In genomic region chr2:240585101-240585500, GRCh38 we compare ENCODE assay signal across 8 cellular contexts. TPM values are rescaled to one million over a fixed set of nuclear protein-coding genes. Genes with fewer than 3 reads are reported as not detected.
DNase-seq lines count a peak whose midpoint lies in the region; ATAC-seq and TF ChIP-seq lines count a peak whose summit lies in the region.

No MANE protein-coding gene starts in this region.

- peaks cover 33% of the 10 kb centered on the region for H3K4me1 Mint-ChIP-seq in glutamatergic neuron (ENCODE audit: low read depth, unreplicated experiment)

- H3K9me3 ChIP-seq in skeletal muscle tissue (ENCODE audit: control insufficient read depth in 3 of 3, low read length in 3 of 3): peaks cover 0 to 2% (median 0%) of the 10 kb centered on the region in 3 donors

- POLR2A ChIA-PET in RWPE1 (lab: Yijun Ruan, JAX; ENCODE audit: low non-redundant PET): interaction anchor here (1.2 to 2.4 kb wide), 3 partner anchors 19 to 71 kb away, joined by 3 to 12 read pairs (median 8); partner anchors contain the start of gene DUSP28
- POLR2A ChIA-PET in GM10248 (lab: Yijun Ruan, JAX): interaction anchor here (1.0 to 3.6 kb wide), 6 partner anchors 16 to 37 kb away, joined by 4 to 34 read pairs (median 6); partner anchors contain the start of gene RNPEPL1

- peak overlapping the region; percentile 97 for H3K27ac Mint-ChIP-seq in glutamatergic neuron (ENCODE audit: unreplicated experiment)

- peaks cover 25% of the 10 kb centered on the region for H3K36me3 Mint-ChIP-seq in glutamatergic neuron (ENCODE audit: unreplicated experiment)

- H3K4me1 ChIP-seq in skeletal muscle tissue (ENCODE audit: control insufficient read depth in 3 of 3, insufficient read depth in 3 of 3, low read length in 3 of 3): peaks cover 33 to 52% (median 33%) of the 10 kb centered on the region in 3 donors

- H3K9ac ChIP-seq in skeletal muscle tissue (ENCODE audit: low read depth in 1 of 3, low read length in 3 of 3): peak overlapping the region; percentile 98 to 99 (median 99)

- CTCF ChIA-PET in RWPE1 (lab: Yijun Ruan, JAX) (interaction anchor here (0.5 to 1.2 kb wide), 2 partner anchors 19 to 23 kb away, joined by 3 read pairs; no protein-coding TSS in a partner anchor), GM10248 (lab: Yijun Ruan, JAX) (interaction anchor here (1.0 to 8.6 kb wide), 6 partner anchors 9 to 71 kb away, joined by 3 to 167 read pairs (median 6); no protein-coding TSS in a partner anchor)

- H3K27me3 ChIP-seq in skeletal muscle tissue (ENCODE audit: control insufficient read depth in 3 of 3, insufficient read depth in 3 of 3, low read length in 3 of 3): no peaks in the 10 kb centered on the region

- TF ChIP-seq CTCF in RWPE1 (conservative IDR thresholded peaks at IDR 0.05; ENCODE audit: low read depth): no peak
- TF ChIP-seq CTCF in glutamatergic neuron (IDR thresholded peaks at IDR 0.05; ENCODE audit: partially characterized antibody, unreplicated experiment): no peak
- no peak for TF ChIP-seq CTCF in GM10248 (IDR thresholded peaks at IDR 0.05; ENCODE audit: control extremely low read depth, extremely low read depth, low read depth, missing control alignments)

- DNase-seq in RWPE1 (ENCODE audit: low spot score): no peak
- peak; percentile 17 for DNase-seq in glutamatergic neuron
- no peak for DNase-seq in NCI-H345 (lab: John Stamatoyannopoulos, UW)
- DNase-seq in GM10248 (ENCODE audit: extremely low spot score): no peak

- H3K27me3 Mint-ChIP-seq in glutamatergic neuron (ENCODE audit: unreplicated experiment): peaks cover 15% of the 10 kb centered on the region

- H3K27ac ChIP-seq in RWPE1 (peak overlapping the region; percentile 89), skeletal muscle tissue (ENCODE audit: low read depth, low read length) (no peak overlapping the region)

- H3K4me3 ChIP-seq in skeletal muscle tissue (ENCODE audit: low read length in 3 of 3): peak overlapping the region; percentile 96 to 98 (median 98)

- peaks cover 8 to 10% (median 8%) of the 10 kb centered on the region in 3 donors for H3K36me3 ChIP-seq in skeletal muscle tissue (ENCODE audit: control insufficient read depth in 3 of 3, insufficient read depth in 3 of 3, low read length in 3 of 3)

- peaks cover 37% of the 10 kb centered on the region for H3K9me3 Mint-ChIP-seq in glutamatergic neuron (ENCODE audit: unreplicated experiment)

- ATAC-seq in GM18498 (IDR thresholded peaks at IDR 0.05; ENCODE audit: unreplicated experiment) (peak; percentile 16), HG02588 (IDR thresholded peaks at IDR 0.05; ENCODE audit: unreplicated experiment) (peak; percentile 11)
- no peak for ATAC-seq in activated CD4-positive, CD25-positive, alpha-beta regulatory T cell treated with anti-CD3 and anti-CD28 coated beads, Interleukin-2, amount 50 U/mL, for 24 hours

- peak overlapping the region; percentile 96 for H3K4me3 Mint-ChIP-seq in glutamatergic neuron (ENCODE audit: unreplicated experiment)

RNA-seq across cellular contexts. Expression of gene CAPN10, which starts 1.4 kb away (rescaled TPM):
- 67.1 TPM for total RNA-seq in glutamatergic neuron (ENCODE audit: unreplicated experiment)
- 12.0 TPM for total RNA-seq in skeletal muscle tissue

RNA-seq across cellular contexts. Expression of gene RNPEPL1, which starts 16.8 kb away (rescaled TPM):
- total RNA-seq in glutamatergic neuron (ENCODE audit: unreplicated experiment): 20.9 TPM
- total RNA-seq in skeletal muscle tissue: 15.7 TPM

RNA-seq across cellular contexts. Expression of gene DUSP28, which starts 24.9 kb away (rescaled TPM):
- total RNA-seq in glutamatergic neuron (ENCODE audit: unreplicated experiment): 2.8 TPM
- 8.4 TPM for total RNA-seq in skeletal muscle tissue

RNA-seq across cellular contexts. Expression of gene ANKMY1, which starts 27.3 kb away (rescaled TPM):
- total RNA-seq in glutamatergic neuron (ENCODE audit: unreplicated experiment): 9.0 TPM
- total RNA-seq in skeletal muscle tissue: 5.2 TPM

RNA-seq across cellular contexts. Expression of gene GPR35, which starts 40.2 kb away (rescaled TPM):
- 1.5 TPM for total RNA-seq in glutamatergic neuron (ENCODE audit: unreplicated experiment)
- 1.0 TPM for total RNA-seq in skeletal muscle tissue

Comparison
In these comparisons a context has a peak if more than half of its experiments do, and no peak if none do; other contexts are left out.
1. ATAC-seq: peak in GM18498 (single experiment) and HG02588 (single experiment); none in activated CD4-positive, CD25-positive, alpha-beta regulatory T cell treated with anti-CD3 and anti-CD28 coated beads, Interleukin-2, amount 50 U/mL, for 24 hours (0 of 2).